ENCODE assay signal across 9 cellular contexts in genomic region chr15:80777137-80777536, GRCh38.
DNase-seq lines count a peak whose midpoint lies in the region; ATAC-seq and TF ChIP-seq lines count a peak whose summit lies in the region.
"Had no signal": no experiment of that assay in that cellular context is flagged by ENCODE, and none has a peak within 500 bp of the region (broad histone marks: within the 10 kb centered on the region; RNA-seq: fewer than 3 reads in every experiment).

No MANE protein-coding gene starts in this region.

- no peak for TF ChIP-seq POLR2A in NB4 (IDR thresholded peaks at IDR 0.05; ENCODE audit: extremely low read depth, insufficient read length)

- no peaks in the 10 kb centered on the region for H3K9me3 ChIP-seq in mucosa of rectum (ENCODE audit: control insufficient read depth in 2 of 2, low read length in 2 of 2)
- H3K9me3 ChIP-seq: ovary had no signal

- TF ChIP-seq CTCF in NB4 (IDR thresholded peaks at IDR 0.05; ENCODE audit: low read depth, low read length), result no peak

- H3K4me1 ChIP-seq in mucosa of rectum (ENCODE audit: control insufficient read depth in 2 of 2, insufficient read depth in 2 of 2, low read length in 2 of 2), result peaks cover 32 to 40% of the 10 kb centered on the region in 2 donors

- H3K9ac ChIP-seq in mucosa of rectum (ENCODE audit: low read depth in 1 of 2, low read length in 2 of 2), result no peak overlapping the region

- DNase-seq in CD1c-positive myeloid dendritic cell (ENCODE audit: extremely low spot score) (peak; percentile 53), NB4 (ENCODE audit: low read depth) (peak; percentile 80), dedifferentiated amniotic fluid mesenchymal stem cell (ENCODE audit: extremely low spot score) (peak; percentile 96), cortex of kidney (lab: John Stamatoyannopoulos, UW) (no peak)

- peak overlapping the region; percentile 69 to 81 for H3K27ac ChIP-seq in mucosa of rectum (ENCODE audit: low read depth in 2 of 2, low read length in 2 of 2)
- H3K27ac ChIP-seq: ovary had no signal

- peaks cover 10 to 23% of the 10 kb centered on the region in 2 donors for H3K27me3 ChIP-seq in mucosa of rectum (ENCODE audit: control insufficient read depth in 2 of 2, insufficient read depth in 2 of 2, low read length in 2 of 2)
- H3K27me3 ChIP-seq: ovary had no signal

- H3K4me3 ChIP-seq in NB4 (ENCODE audit: low read depth, low read length), result no peak overlapping the region
- no peak overlapping the region for H3K4me3 ChIP-seq in mucosa of rectum (ENCODE audit: low read length in 2 of 2)
- H3K4me3 ChIP-seq: ovary had no signal

- no peak for ATAC-seq in HG02840 (IDR thresholded peaks at IDR 0.05; ENCODE audit: low FRiP score, unreplicated experiment)
- ATAC-seq in HG03045 (IDR thresholded peaks at IDR 0.05; ENCODE audit: unreplicated experiment), result no peak
- ATAC-seq in GM19351 (IDR thresholded peaks at IDR 0.05; ENCODE audit: unreplicated experiment), result no peak

- H3K36me3 ChIP-seq in mucosa of rectum (ENCODE audit: control insufficient read depth in 2 of 2, insufficient read depth in 2 of 2, low read length in 2 of 2), result no peaks in the 10 kb centered on the region
- H3K36me3 ChIP-seq: ovary had no signal
